In the genomic region with DNA sequence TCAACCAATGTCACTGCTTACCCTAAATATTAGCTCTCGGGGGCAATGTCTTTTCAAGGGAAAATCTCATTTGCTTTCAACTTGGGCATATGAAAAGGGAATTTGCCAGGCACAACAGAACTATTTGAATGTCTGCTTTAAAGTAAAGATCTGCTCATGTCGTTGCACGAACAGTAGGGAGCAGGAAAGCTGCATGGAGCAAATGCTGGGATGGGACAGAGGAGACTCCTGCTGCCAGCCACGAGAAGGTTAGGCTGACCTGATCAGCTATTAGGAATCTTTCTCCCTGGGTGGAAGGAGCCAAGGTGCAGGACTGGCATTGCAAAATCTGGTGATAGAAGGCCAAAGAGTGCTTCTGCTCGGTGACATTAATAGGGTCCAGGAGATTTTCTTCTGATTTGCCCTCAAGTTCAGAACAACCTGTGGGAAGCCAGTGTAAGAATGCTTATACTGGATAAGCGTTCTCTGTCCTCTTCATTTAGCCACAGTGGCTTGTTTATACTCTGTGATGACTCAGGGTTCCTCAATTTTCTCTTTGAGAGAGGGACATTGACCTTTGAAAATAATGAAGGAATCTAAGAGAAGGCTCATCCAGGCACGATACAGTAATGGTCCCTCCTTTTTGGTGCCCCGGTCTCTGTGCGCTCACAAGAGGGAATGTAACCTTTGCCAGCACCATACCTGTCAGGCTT, we compare ENCODE assay signal across 10 cellular contexts. TPM values are rescaled to one million over a fixed set of nuclear protein-coding genes. Genes with fewer than 3 reads are reported as not detected.
A peak's percentile ranks its signal among the peaks of the same experiment; 100 is the strongest.
DNase-seq lines count a peak whose midpoint lies in the region; ATAC-seq, FAIRE-seq and TF ChIP-seq lines count a peak whose summit lies in the region.
"Had no signal": no experiment of that assay in that cellular context is flagged by ENCODE, and none has a peak within 500 bp of the region (broad histone marks: within the 10 kb centered on the region; RNA-seq: fewer than 3 reads in every experiment).

No MANE protein-coding gene starts in this region.

- no peak overlapping the region for H2BK120ac ChIP-seq in H1 (replicated peaks; ENCODE audit: low read depth, low read length)

- no peaks in the 10 kb centered on the region for H3K36me3 Mint-ChIP-seq in endothelial cell (ENCODE audit: low read depth, unreplicated experiment)

- H3K27ac ChIP-seq in H1 (ENCODE audit: low read depth, low read length) (no peak overlapping the region), tibial nerve (peak overlapping the region; percentile 48 to 85 (median 72))

- H3K36me3 ChIP-seq in H1 (ENCODE audit: control insufficient read depth in 2 of 4, insufficient read depth in 4 of 4, low read length in 3 of 4) (no peaks in the 10 kb centered on the region), tibial nerve (no peaks in the 10 kb centered on the region)

- H4K20me1 ChIP-seq in H1 (replicated peaks in 1 of 2; ENCODE audit: control insufficient read depth in 1 of 2, insufficient read depth in 2 of 2, low read length in 2 of 2), result peaks cover 3 to 4% of the 10 kb centered on the region in 2 experiments

- no peak overlapping the region for H3K4me3 Mint-ChIP-seq in endothelial cell (ENCODE audit: unreplicated experiment)

- H2BK15ac ChIP-seq in H1 (ENCODE audit: low read length), result no peak overlapping the region

- H4K91ac ChIP-seq in H1 (replicated peaks; ENCODE audit: insufficient read length, low read length), result no peak overlapping the region

- H3K9me3 Mint-ChIP-seq in endothelial cell (ENCODE audit: unreplicated experiment), result no peaks in the 10 kb centered on the region

- no peak overlapping the region for H4K8ac ChIP-seq in H1 (ENCODE audit: extremely low read depth, insufficient read depth, low read length)

- peaks cover 0 to 6% of the 10 kb centered on the region in 2 experiments; a peak in 2 of 4 replicates for H3K79me2 ChIP-seq in H1 (ENCODE audit: control insufficient read depth in 1 of 2, insufficient read depth in 2 of 2, low read length in 2 of 2)

- H2BK12ac ChIP-seq in H1 (ENCODE audit: low read depth, low read length), result peak overlapping the region; percentile 43; the same call in 1 of the 2 replicates

- H3K14ac ChIP-seq in H1 (ENCODE audit: insufficient read length), result no peak overlapping the region

- no peak overlapping the region for H3K56ac ChIP-seq in H1 (replicated peaks; ENCODE audit: insufficient read length, low read depth, low read length)

- no peaks in the 10 kb centered on the region for H3K4me1 Mint-ChIP-seq in endothelial cell (ENCODE audit: unreplicated experiment)

- no peak overlapping the region for H3K23ac ChIP-seq in H1 (ENCODE audit: insufficient read length)

- no peaks in the 10 kb centered on the region for H3K79me1 ChIP-seq in H1 (ENCODE audit: low read depth, low read length)

- TF ChIP-seq EP300 in H1 (IDR thresholded peaks at IDR 0.05; ENCODE audit: borderline replicate concordance in 1 of 2, low read depth in 2 of 2, low read length in 2 of 2) (no peak), tibial nerve (IDR thresholded peaks at IDR 0.05) (no peak)

- H2AFZ ChIP-seq in H1 (ENCODE audit: low read length), result no peak overlapping the region

- no peak overlapping the region for H2BK5ac ChIP-seq in H1 (ENCODE audit: low read depth, low read length)

- no peak overlapping the region for H2BK20ac ChIP-seq in H1 (ENCODE audit: low read length)

- H3K23me2 ChIP-seq in H1 (ENCODE audit: low read depth, low read length), result no peaks in the 10 kb centered on the region

- H3K27me3 ChIP-seq in H1 (replicated peaks in 1 of 4; ENCODE audit: control insufficient read depth in 3 of 4, extremely low read depth in 1 of 4, insufficient read depth in 3 of 4, low read length in 3 of 4) (no peaks in the 10 kb centered on the region), tibial nerve (no peaks in the 10 kb centered on the region)

- no peak overlapping the region for H3K4me3 ChIP-seq in H1 (ENCODE audit: extremely low read depth in 1 of 4, insufficient read depth in 2 of 4, low read depth in 3 of 4, low read length in 4 of 4)
- H3K4me3 ChIP-seq in tibial nerve, result no peak overlapping the region

- H3K27me3 Mint-ChIP-seq in endothelial cell (ENCODE audit: unreplicated experiment), result no peaks in the 10 kb centered on the region

- DNase-seq in LHCN-M2 (ENCODE audit: low read depth), result peak; percentile 50
- DNase-seq in H1 (ENCODE audit: low read depth in 1 of 2, low spot score in 2 of 2), result no peak
- peak; percentile 47 to 80 for DNase-seq in lung microvascular endothelial cell (ENCODE audit: low read depth in 2 of 2)
- DNase-seq in tibial nerve (ENCODE audit: low spot score in 2 of 2), result no peak
- no peak for DNase-seq in activated CD8-positive, alpha-beta memory T cell treated with anti-CD3 and anti-CD28 coated beads, Interleukin-2, amount 50 U/mL, for 4 hours
- DNase-seq in endothelial cell (ENCODE audit: low spot score), result no peak
- DNase-seq: GF-D8, NCI-H1930 had no signal

- H3K9me3 ChIP-seq in H1 (ENCODE audit: insufficient read depth in 2 of 2, low read depth in 1 of 2, low read length in 1 of 2), result no peaks in the 10 kb centered on the region
- H3K9me3 ChIP-seq in tibial nerve, result no peaks in the 10 kb centered on the region

- CTCF ChIA-PET in H1 (lab: Charles Lee; ENCODE audit: partially characterized antibody), result interaction anchor here (0.8 to 1.4 kb wide), 3 partner anchors 27 to 142 kb away, joined by 3 read pairs; no protein-coding TSS in a partner anchor

- H4K5ac ChIP-seq in H1 (ENCODE audit: insufficient read length, low read depth, low read length), result no peak overlapping the region

- 0 out of 2 replicates have a peak overlapping the region, but pooled peaks have one; percentile 65 for H2AK5ac ChIP-seq in H1 (ENCODE audit: low read depth, low read length)

- WGBS in H1 (ENCODE audit: extremely low coverage in 1 of 2, insufficient coverage in 1 of 2, insufficient read length in 1 of 2, insufficient replicate concordance in 2 of 2, low coverage in 1 of 2, low lambda C conversion rate in 2 of 2, missing lambda C conversion rate in 1 of 2), 2 experiments, result 78% methylated on average over 9 of the region's 9 CpGs; no CpG with 5 or more reads in 1 of the 2 experiments
- 39 to 57% methylated on average over 9 of the region's 9 CpGs for WGBS in tibial nerve, 2 donors

- no peak overlapping the region for H3K18ac ChIP-seq in H1 (ENCODE audit: extremely low read depth, low read length)

- H3K4ac ChIP-seq in H1 (replicated peaks; ENCODE audit: insufficient read length, low read depth, low read length), result no peak overlapping the region

- H3K4me1 ChIP-seq in H1 (replicated peaks in 1 of 4; ENCODE audit: control insufficient read depth in 3 of 4, insufficient read depth in 4 of 4, low read length in 3 of 4) (peaks cover 0 to 5% (median 3%) of the 10 kb centered on the region in 4 experiments; a peak in 4 of 7 replicates), tibial nerve (peaks cover 0 to 34% (median 2%) of the 10 kb centered on the region in 4 donors)

- peak; percentile 12 to 35; a peak in 2 of 4 replicates for TF ChIP-seq RAD21 in H1 (IDR thresholded peaks at IDR 0.05 in 1 of 2, conservative IDR thresholded peaks at IDR 0.05 in 1 of 2; ENCODE audit: low read depth in 2 of 2, low read length in 2 of 2)

- ATAC-seq in GM18861 (IDR thresholded peaks at IDR 0.05; ENCODE audit: unreplicated experiment), result no peak
- no peak for ATAC-seq in GM21515 (IDR thresholded peaks at IDR 0.05; ENCODE audit: unreplicated experiment)

- TF ChIP-seq POLR2A in H1 (IDR thresholded peaks at IDR 0.05; ENCODE audit: control extremely low read depth in 1 of 2, low read depth in 2 of 2, low read length in 2 of 2) (no peak), tibial nerve (IDR thresholded peaks at IDR 0.05) (no peak)

- no peak for TF ChIP-seq CTCF in H1 (IDR thresholded peaks at IDR 0.05; ENCODE audit: control extremely low read depth in 1 of 3, insufficient read depth in 1 of 3, low read depth in 1 of 3, low read length in 3 of 3)
- TF ChIP-seq CTCF in tibial nerve (IDR thresholded peaks at IDR 0.05), result peak in 2 of 5 experiments; percentile 11 to 21
- TF ChIP-seq CTCF in endothelial cell (IDR thresholded peaks at IDR 0.05; ENCODE audit: unreplicated experiment), result no peak

- no peak for FAIRE-seq in H1 (lab: Jason Lieb, UNC)

- POLR2A ChIA-PET in H1 (lab: Charles Lee; ENCODE audit: partially characterized antibody), result interaction anchor here (0.7 kb wide), 1 partner anchor 32 kb away, joined by 3 read pairs; no protein-coding TSS in a partner anchor

- H3K27ac Mint-ChIP-seq in endothelial cell (ENCODE audit: unreplicated experiment), result no peak overlapping the region

- no peak overlapping the region for H3K9ac ChIP-seq in H1 (replicated peaks in 1 of 4; ENCODE audit: extremely low read depth in 1 of 4, low read depth in 3 of 4, low read length in 3 of 4)

- no peak overlapping the region for H3K4me2 ChIP-seq in H1 (ENCODE audit: insufficient read depth in 1 of 2, low read depth in 2 of 2, low read length in 2 of 2)

TF ChIP-seq in H1, 55 proteins besides CTCF, POLR2A, EP300 and RAD21 (continues in another document):
- TF ChIP-seq FOSL1 (IDR thresholded peaks at IDR 0.05; ENCODE audit: insufficient read depth, low read depth, low read length), result no peak
- no peak for TF ChIP-seq CTBP2 (IDR thresholded peaks at IDR 0.05; ENCODE audit: borderline replicate concordance, insufficient read depth, insufficient read length, low read length)
- no peak for TF ChIP-seq POU5F1 (IDR thresholded peaks at IDR 0.05; ENCODE audit: low read depth, low read length)
- TF ChIP-seq SIN3A (conservative IDR thresholded peaks at IDR 0.05 in 1 of 2, IDR thresholded peaks at IDR 0.05 in 1 of 2; ENCODE audit: low read depth in 1 of 2, low read length in 2 of 2), result no peak
- TF ChIP-seq KDM4A (IDR thresholded peaks at IDR 0.05; ENCODE audit: low read depth, low read length, severe bottlenecking), result no peak
- TF ChIP-seq TAF7 (optimal IDR thresholded peaks at IDR 0.05; ENCODE audit: borderline replicate concordance, low read depth, low read length), result no peak
- no peak for TF ChIP-seq GABPA (IDR thresholded peaks at IDR 0.05; ENCODE audit: borderline replicate concordance, insufficient read depth, low read length)
- no peak for TF ChIP-seq SRF (IDR thresholded peaks at IDR 0.05; ENCODE audit: low read depth, low read length)
- TF ChIP-seq TEAD4 (IDR thresholded peaks at IDR 0.05; ENCODE audit: low read depth, low read length), result no peak

RNA-seq across cellular contexts. Expression of a gene that starts 22.9 kb away (rescaled TPM):
- 44.8 and 48.3 TPM in 2 replicates for total RNA-seq in LHCN-M2 (2014; rRNA removed)
- 106 TPM for polyA plus RNA-seq in LHCN-M2 (2012)
- total RNA-seq in H1 (2021; fragmentation: NEBNext Ultra II Directional; extraction: Animal tissue kit (Norgen Biotek cat#: 25700)), result 56.5 and 57.1 TPM in 2 replicates
- polyA plus RNA-seq in H1 (2011; rRNA removed), result 37.1 and 45.0 TPM in 2 replicates
- 49.7 TPM for polyA plus RNA-seq in H1 (2011; cell fraction: cytosol; rRNA removed)
- 47.7 TPM for polyA plus RNA-seq in H1 (2011; cell fraction: nucleus; rRNA removed)
- 38.0 to 52.7 TPM (median 49.9 TPM) in 4 replicates for polyA plus RNA-seq in H1 (2012, experiment 1 of 2)
- polyA plus RNA-seq in H1 (2012, experiment 2 of 2), result 24.8 TPM
- 32.7 TPM for polyA plus RNA-seq in H1 (2013, experiment 1 of 2)
- polyA plus RNA-seq in H1 (2013, experiment 2 of 2), result 33.7 TPM
- polyA minus RNA-seq in H1 (2011; rRNA and poly(A)+ RNA removed), result 115 and 129 TPM in 2 replicates
- 29.1 TPM for polyA minus RNA-seq in H1 (2011; cell fraction: cytosol; rRNA and poly(A)+ RNA removed)
- polyA minus RNA-seq in H1 (2011; cell fraction: nucleus; rRNA and poly(A)+ RNA removed), result 29.4 TPM
- 82.2 and 122 TPM in 2 replicates for total RNA-seq in lung microvascular endothelial cell
- total RNA-seq in tibial nerve, result 100 to 1,000 TPM; 246 to 749 (median 333) TPM
- 5.6 TPM for total RNA-seq in endothelial cell (ENCODE audit: unreplicated experiment)

Comparison
In these comparisons a context has a peak if more than half of its experiments do, and no peak if none do; other contexts are left out.
1. DNase-seq: peak in LHCN-M2 (single experiment) and lung microvascular endothelial cell (2 of 2); none in H1 (0 of 2), tibial nerve (0 of 2), activated CD8-positive, alpha-beta memory T cell treated with anti-CD3 and anti-CD28 coated beads, Interleukin-2, amount 50 U/mL, for 4 hours (single experiment) and endothelial cell (single experiment).